1 cellular context compared by ENCODE assay signal in the genomic region with DNA sequence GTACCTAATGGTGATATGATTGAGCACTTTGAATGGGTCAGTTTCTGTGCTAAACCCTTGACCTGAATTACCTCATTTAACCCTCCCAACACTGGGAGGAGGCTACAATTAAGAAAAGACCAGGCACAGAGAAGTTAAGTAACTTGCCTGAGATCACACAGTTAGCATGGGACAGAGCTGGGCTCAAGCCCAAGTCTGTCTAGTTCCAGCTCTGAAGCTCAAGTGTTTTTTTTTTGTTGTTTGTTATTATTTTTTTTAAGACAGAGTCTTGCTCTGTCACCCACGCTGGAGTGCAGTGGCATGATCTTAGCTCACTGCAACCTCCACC.
TF ChIP-seq lines count a peak whose summit lies in the region.

No MANE protein-coding gene starts in this region.

TF ChIP-seq in IMR-90, 13 proteins besides CTCF, POLR2A, EP300 and RAD21:
- TF ChIP-seq MAZ (IDR thresholded peaks at IDR 0.05; ENCODE audit: borderline replicate concordance, low read depth, low read length) (no peak), MAFK (IDR thresholded peaks at IDR 0.05; ENCODE audit: low read depth, low read length) (no peak), NFE2L2 (IDR thresholded peaks at IDR 0.05; ENCODE audit: low read depth, low read length) (no peak), FOS (IDR thresholded peaks at IDR 0.05; ENCODE audit: low read depth, low read length) (no peak), RCOR1 (IDR thresholded peaks at IDR 0.05; ENCODE audit: insufficient replicate concordance, low read length) (no peak), MXI1 (IDR thresholded peaks at IDR 0.05; ENCODE audit: borderline replicate concordance, low read depth, low read length) (no peak), CEBPB (IDR thresholded peaks at IDR 0.05; ENCODE audit: low read depth, low read length) (no peak), RFX5 (IDR thresholded peaks at IDR 0.05; ENCODE audit: low read depth, low read length) (no peak)
- TF ChIP-seq, protein P1, sequence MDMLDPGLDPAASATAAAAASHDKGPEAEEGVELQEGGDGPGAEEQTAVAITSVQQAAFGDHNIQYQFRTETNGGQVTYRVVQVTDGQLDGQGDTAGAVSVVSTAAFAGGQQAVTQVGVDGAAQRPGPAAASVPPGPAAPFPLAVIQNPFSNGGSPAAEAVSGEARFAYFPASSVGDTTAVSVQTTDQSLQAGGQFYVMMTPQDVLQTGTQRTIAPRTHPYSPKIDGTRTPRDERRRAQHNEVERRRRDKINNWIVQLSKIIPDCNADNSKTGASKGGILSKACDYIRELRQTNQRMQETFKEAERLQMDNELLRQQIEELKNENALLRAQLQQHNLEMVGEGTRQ (IDR thresholded peaks at IDR 0.05; ENCODE audit: low read depth, low read length): no peak
- TF ChIP-seq, protein P2, sequence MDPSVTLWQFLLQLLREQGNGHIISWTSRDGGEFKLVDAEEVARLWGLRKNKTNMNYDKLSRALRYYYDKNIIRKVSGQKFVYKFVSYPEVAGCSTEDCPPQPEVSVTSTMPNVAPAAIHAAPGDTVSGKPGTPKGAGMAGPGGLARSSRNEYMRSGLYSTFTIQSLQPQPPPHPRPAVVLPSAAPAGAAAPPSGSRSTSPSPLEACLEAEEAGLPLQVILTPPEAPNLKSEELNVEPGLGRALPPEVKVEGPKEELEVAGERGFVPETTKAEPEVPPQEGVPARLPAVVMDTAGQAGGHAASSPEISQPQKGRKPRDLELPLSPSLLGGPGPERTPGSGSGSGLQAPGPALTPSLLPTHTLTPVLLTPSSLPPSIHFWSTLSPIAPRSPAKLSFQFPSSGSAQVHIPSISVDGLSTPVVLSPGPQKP (IDR thresholded peaks at IDR 0.05; ENCODE audit: borderline replicate concordance, low read depth, low read length): no peak
